8 cellular contexts compared by ENCODE assay signal in the genomic region with DNA sequence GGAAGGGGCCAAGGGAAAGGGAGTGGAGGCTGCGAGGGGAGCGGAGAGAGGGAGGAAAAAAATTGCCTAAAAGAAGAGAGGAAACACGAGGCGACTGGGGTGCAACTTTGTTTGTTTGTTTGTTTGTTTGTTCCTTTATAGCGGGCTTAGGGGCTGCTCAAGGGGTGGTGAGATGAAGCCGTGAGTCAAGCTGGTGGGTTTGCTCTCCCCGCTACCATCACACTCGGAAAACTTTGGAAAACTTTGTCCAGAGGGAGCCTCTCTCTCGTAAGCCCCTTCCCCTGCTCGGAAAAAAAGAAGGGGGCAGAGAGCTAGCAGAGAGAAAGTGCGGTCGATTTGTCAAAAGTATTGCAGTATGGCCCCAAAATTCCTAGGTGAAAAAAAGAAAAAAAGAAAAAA. TPM values are rescaled to one million over a fixed set of nuclear protein-coding genes. Genes with fewer than 3 reads are reported as not detected.
DNase-seq lines count a peak whose midpoint lies in the region; ATAC-seq and TF ChIP-seq lines count a peak whose summit lies in the region.
"Had no signal": no experiment of that assay in that cellular context is flagged by ENCODE, and none has a peak within 500 bp of the region (broad histone marks: within the 10 kb centered on the region; RNA-seq: fewer than 3 reads in every experiment).

No MANE protein-coding gene starts in this region.

- peak overlapping the region; percentile 86 for H2AFZ ChIP-seq in HCT116 (ENCODE audit: low read depth, low read length, poor library complexity, severe bottlenecking)

- H3K9ac ChIP-seq in HCT116 (ENCODE audit: low read length) (peak overlapping the region; percentile 42), iPS-15b (ENCODE audit: low read depth, low read length) (no peak overlapping the region)

- no peaks in the 10 kb centered on the region for H3K27me3 ChIP-seq in HCT116 (ENCODE audit: insufficient read depth, low read length)
- H3K27me3 ChIP-seq in iPS-15b (ENCODE audit: control insufficient read depth, insufficient read depth, low read length) = peaks cover 78% of the 10 kb centered on the region
- H3K27me3 ChIP-seq in spleen (replicated peaks in 1 of 7) = peaks cover 11 to 90% (median 68%) of the 10 kb centered on the region in 7 donors

- H3K4me3 ChIP-seq in HCT116 (replicated peaks in 1 of 2; ENCODE audit: low read depth in 1 of 2, low read length in 2 of 2) = peak overlapping the region; percentile 48 to 54
- peak overlapping the region; percentile 28 for H3K4me3 ChIP-seq in iPS-15b (ENCODE audit: low read depth, low read length)
- peak overlapping the region in 7 of 8 donors; percentile 23 to 67 (median 42) for H3K4me3 ChIP-seq in spleen

- no peaks in the 10 kb centered on the region for H3K36me3 ChIP-seq in HCT116 (ENCODE audit: control insufficient read depth in 1 of 2, insufficient read depth in 2 of 2, low read length in 2 of 2)
- no peaks in the 10 kb centered on the region for H3K36me3 ChIP-seq in iPS-15b (ENCODE audit: control insufficient read depth, insufficient read depth, low read length)
- no peaks in the 10 kb centered on the region for H3K36me3 ChIP-seq in spleen

- H3K27ac Mint-ChIP-seq in WTC11 = no peak overlapping the region

- no peaks in the 10 kb centered on the region for H3K79me2 ChIP-seq in HCT116 (ENCODE audit: insufficient read depth, low read length)

- no peaks in the 10 kb centered on the region for H3K9me2 ChIP-seq in HCT116 (ENCODE audit: insufficient read depth)

- peak overlapping the region; percentile 69 for H3K4me3 Mint-ChIP-seq in WTC11

- CTCF ChIA-PET in HCT116 (lab: Charles Lee) (interaction anchor here (1.0 to 1.7 kb wide), 3 partner anchors 214 to 599 kb away, joined by 3 to 7 read pairs (median 4); no protein-coding TSS in a partner anchor), WTC11 (lab: Charles Lee) (interaction anchor here (0.7 to 4.1 kb wide), 4 partner anchors 11 to 618 kb away, joined by 3 to 68 read pairs (median 6); no protein-coding TSS in a partner anchor)

- TF ChIP-seq CTCF in HCT116 (IDR thresholded peaks at IDR 0.05 in 2 of 3, conservative IDR thresholded peaks at IDR 0.05 in 1 of 3; ENCODE audit: borderline replicate concordance in 1 of 3, insufficient read depth in 1 of 3, low read depth in 2 of 3, low read length in 2 of 3) = no peak
- no peak for TF ChIP-seq CTCF in WTC11 (IDR thresholded peaks at IDR 0.05)
- no peak for TF ChIP-seq CTCF in spleen (IDR thresholded peaks at IDR 0.05 in 8 of 11, conservative IDR thresholded peaks at IDR 0.05 in 3 of 11)

- 3 to 9% (median 6%) methylated on average over 12 of the region's 12 CpGs for WGBS in spleen, 5 donors

- intact Hi-C loops in HCT116 (cut with micrococcal nuclease) = no loop called here
- intact Hi-C loops in spleen (cut with DNase I; ENCODE audit: low total_unique reads) = no loop called here

- no peaks in the 10 kb centered on the region for H4K20me1 ChIP-seq in HCT116 (ENCODE audit: insufficient read depth)

- DNase-seq in HCT116 (ENCODE audit: low read depth, low spot score) = no peak
- DNase-seq in WTC11 (ENCODE audit: low spot score) = no peak
- no peak for DNase-seq in spleen
- DNase-seq in DMS 273 treated with DMSO at 0.1 percent for 48 hours (lab: John Stamatoyannopoulos, UW) = no peak
- DNase-seq in DMS153 treated with DMSO at 0.1 percent for 48 hours (lab: John Stamatoyannopoulos, UW; ENCODE audit: unreplicated experiment) = no peak
- DNase-seq: NK-92 treated with Interleukin-12 subunit alpha and Interleukin-12 subunit beta, amount 100 ng/mL, for 24 hours had no signal

- H3K9me3 Mint-ChIP-seq in WTC11 = no peaks in the 10 kb centered on the region

- H3K9me3 ChIP-seq in HCT116 (ENCODE audit: control insufficient read depth in 1 of 2, insufficient read depth in 1 of 2, low read depth in 1 of 2, low read length in 2 of 2) = no peaks in the 10 kb centered on the region
- no peaks in the 10 kb centered on the region for H3K9me3 ChIP-seq in iPS-15b (ENCODE audit: control insufficient read depth, insufficient read depth, low read length)
- no peaks in the 10 kb centered on the region for H3K9me3 ChIP-seq in spleen

- no peak for ATAC-seq in HCT116
- no peak for ATAC-seq in WTC11
- no peak for ATAC-seq in GM21576 (IDR thresholded peaks at IDR 0.05; ENCODE audit: unreplicated experiment)

- POLR2A ChIA-PET in HCT116 (lab: Charles Lee) (no interaction called here), WTC11 (lab: Charles Lee) (no interaction called here)

- peaks cover 93% of the 10 kb centered on the region for H3K27me3 Mint-ChIP-seq in WTC11 (ENCODE audit: low read depth)

- peaks cover 36% of the 10 kb centered on the region for H3K4me1 Mint-ChIP-seq in WTC11

- H3K27ac ChIP-seq in HCT116 (ENCODE audit: low read depth, low read length) (no peak overlapping the region), spleen (peak overlapping the region in 2 of 8 donors; percentile 4 to 18)

- peak overlapping the region; percentile 83 for H3K4me2 ChIP-seq in HCT116 (ENCODE audit: low read length)

- no TSS peak for BruUV-seq in HCT116 (replicated peaks; lab: Mats Ljungman, UMichigan)

- peaks cover 18 to 44% of the 10 kb centered on the region in 2 experiments; a peak in 3 of 4 replicates for H3K4me1 ChIP-seq in HCT116 (ENCODE audit: control insufficient read depth in 1 of 2, insufficient read depth in 2 of 2, low read length in 2 of 2)
- peaks cover 3% of the 10 kb centered on the region for H3K4me1 ChIP-seq in iPS-15b (ENCODE audit: control insufficient read depth, insufficient read depth, low read length)
- H3K4me1 ChIP-seq in spleen = peaks cover 40 to 75% (median 66%) of the 10 kb centered on the region in 6 donors

- RAD21 ChIA-PET in HCT116 (lab: Charles Lee; ENCODE audit: low non-redundant PET in 1 of 2, low total read pairs in 2 of 2, uncharacterized antibody in 2 of 2, unreplicated experiment in 2 of 2) = no interaction called here

- TF ChIP-seq RAD21 in HCT116 (IDR thresholded peaks at IDR 0.05; ENCODE audit: low read depth) = no peak

- H3K36me3 Mint-ChIP-seq in WTC11 = no peaks in the 10 kb centered on the region

- TF ChIP-seq POLR2A in HCT116 (IDR thresholded peaks at IDR 0.05; ENCODE audit: borderline replicate concordance, extremely low read depth, insufficient read depth, insufficient read length) (no peak), spleen (IDR thresholded peaks at IDR 0.05) (no peak)

TF ChIP-seq in HCT116, 20 proteins besides CTCF, POLR2A, EP300 and RAD21 (continues in another document):
- TF ChIP-seq MAX (IDR thresholded peaks at IDR 0.05) (no peak), JUND (IDR thresholded peaks at IDR 0.05) (no peak), ZFX (IDR thresholded peaks at IDR 0.05) (no peak), SRF (IDR thresholded peaks at IDR 0.05; ENCODE audit: low read depth) (no peak)

TF ChIP-seq in WTC11, 78 proteins besides CTCF, POLR2A, EP300 and RAD21 (continues in another document):
- no peak for TF ChIP-seq ZNF423 (CRISPR knock-in tag; IDR thresholded peaks at IDR 0.05)
- TF ChIP-seq TP53 (CRISPR knock-in tag; IDR thresholded peaks at IDR 0.05) = no peak
- TF ChIP-seq E2F1 (CRISPR knock-in tag; IDR thresholded peaks at IDR 0.05) = no peak
- no peak for TF ChIP-seq CREB1 (CRISPR knock-in tag; IDR thresholded peaks at IDR 0.05)
- TF ChIP-seq ZMAT4 (CRISPR knock-in tag; IDR thresholded peaks at IDR 0.05) = no peak
- TF ChIP-seq, protein P1, sequence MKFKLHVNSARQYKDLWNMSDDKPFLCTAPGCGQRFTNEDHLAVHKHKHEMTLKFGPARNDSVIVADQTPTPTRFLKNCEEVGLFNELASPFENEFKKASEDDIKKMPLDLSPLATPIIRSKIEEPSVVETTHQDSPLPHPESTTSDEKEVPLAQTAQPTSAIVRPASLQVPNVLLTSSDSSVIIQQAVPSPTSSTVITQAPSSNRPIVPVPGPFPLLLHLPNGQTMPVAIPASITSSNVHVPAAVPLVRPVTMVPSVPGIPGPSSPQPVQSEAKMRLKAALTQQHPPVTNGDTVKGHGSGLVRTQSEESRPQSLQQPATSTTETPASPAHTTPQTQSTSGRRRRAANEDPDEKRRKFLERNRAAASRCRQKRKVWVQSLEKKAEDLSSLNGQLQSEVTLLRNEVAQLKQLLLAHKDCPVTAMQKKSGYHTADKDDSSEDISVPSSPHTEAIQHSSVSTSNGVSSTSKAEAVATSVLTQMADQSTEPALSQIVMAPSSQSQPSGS (CRISPR knock-in tag; IDR thresholded peaks at IDR 0.05; ENCODE audit: borderline replicate concordance, low read depth) = no peak

RNA-seq across cellular contexts. Expression of gene CYP26B1, which starts 0.3 kb away (rescaled TPM):
- 21.1 TPM for total RNA-seq in HCT116 (2021; ENCODE audit: unreplicated experiment)
- 11.6 and 11.9 TPM in 2 replicates for polyA plus RNA-seq in HCT116 (2012)
- 0.30 to 0.50 TPM (median 0.42 TPM) in 3 replicates for total RNA-seq in WTC11 (2021)
- 10 to 100 TPM in 3 of 7 donors, 1 to 10 TPM in 4; 2.3 to 11.4 (median 6.7) TPM for total RNA-seq in spleen
- 1 to 10 TPM in 2 of 3 donors, under 1 TPM in 1; 0.87 to 2.1 (median 1.5) TPM for polyA plus RNA-seq in spleen
